ENCODE assay signal across 11 cellular contexts in the genomic region with DNA sequence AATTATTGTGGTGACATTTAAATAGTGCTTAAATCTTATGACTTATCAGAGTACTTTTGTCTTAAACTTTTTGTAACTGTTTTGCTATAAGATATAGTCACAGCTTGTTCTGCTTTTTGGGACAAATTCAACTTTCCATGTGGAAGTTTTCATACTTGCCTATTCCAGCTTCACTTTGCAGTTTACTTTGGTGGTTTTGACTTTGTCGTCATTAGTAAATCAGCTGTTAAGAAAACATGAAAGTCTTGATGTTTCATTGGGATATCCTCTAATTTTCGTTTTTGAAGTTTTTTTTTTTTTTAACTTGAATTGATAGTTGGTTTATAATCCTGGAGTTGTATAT. TPM values are rescaled to one million over a fixed set of nuclear protein-coding genes. Genes with fewer than 3 reads are reported as not detected.
DNase-seq lines count a peak whose midpoint lies in the region; FAIRE-seq and TF ChIP-seq lines count a peak whose summit lies in the region.
"Had no signal": no experiment of that assay in that cellular context is flagged by ENCODE, and none has a peak within 500 bp of the region (broad histone marks: within the 10 kb centered on the region; RNA-seq: fewer than 3 reads in every experiment).

No MANE protein-coding gene starts in this region.

- DNase-seq in MCF 10A (ENCODE audit: unreplicated experiment) (no peak), breast epithelium (ENCODE audit: low spot score in 2 of 2) (no peak), keratinocyte (ENCODE audit: low read depth, low spot score) (no peak), suprapubic skin (ENCODE audit: low spot score in 2 of 2) (no peak), H7 (no peak), GM19239 (ENCODE audit: insufficient read length, low spot score) (no peak)
- DNase-seq in activated CD4-positive, CD25-positive, alpha-beta regulatory T cell treated with anti-CD3 and anti-CD28 coated beads, Interleukin-2, amount 50 U/mL, for 72 hours: no peak
- DNase-seq: NCI-H446 treated with DMSO at 0.1 percent for 48 hours; SJCRH30; stimulated activated CD4-positive, alpha-beta T cell treated with anti-CD3 and anti-CD28 coated beads, Interleukin-2, amount 100 ng/mL, for 48 hours had no signal

- dilution Hi-C loops in keratinocyte (cut with MboI; ENCODE audit: extremely low pct_ligation_motif_present, low sequenced_read_pairs): no loop called here

- H3K4me1 ChIP-seq in breast epithelium (no peaks in the 10 kb centered on the region), keratinocyte (ENCODE audit: control insufficient read depth, extremely low read depth, insufficient read depth, low read length) (peaks cover 20% of the 10 kb centered on the region), suprapubic skin (peaks cover 5% of the 10 kb centered on the region)
- H3K4me1 ChIP-seq: SJCRH30 had no signal

- H2AFZ ChIP-seq in keratinocyte (ENCODE audit: control insufficient read depth, low read length): no peak overlapping the region

- no peaks in the 10 kb centered on the region for H3K9me3 ChIP-seq in breast epithelium
- no peaks in the 10 kb centered on the region for H3K9me3 ChIP-seq in keratinocyte (ENCODE audit: control insufficient read depth, low read depth, low read length)
- H3K9me3 ChIP-seq in suprapubic skin: no peaks in the 10 kb centered on the region
- H3K9me3 ChIP-seq: SJCRH30 had no signal

- H3K27me3 ChIP-seq in breast epithelium: no peaks in the 10 kb centered on the region
- H3K27me3 ChIP-seq in keratinocyte (ENCODE audit: control insufficient read depth, extremely low read depth, insufficient read depth, low read length): no peaks in the 10 kb centered on the region
- no peaks in the 10 kb centered on the region for H3K27me3 ChIP-seq in suprapubic skin
- H3K27me3 ChIP-seq in H7 (ENCODE audit: control insufficient read depth, insufficient read depth, low read length): no peaks in the 10 kb centered on the region
- H3K27me3 ChIP-seq: SJCRH30 had no signal

- H4K20me1 ChIP-seq in keratinocyte (ENCODE audit: control insufficient read depth, extremely low read depth, insufficient read depth, low read length): no peaks in the 10 kb centered on the region

- TF ChIP-seq EP300 in suprapubic skin (IDR thresholded peaks at IDR 0.05): no peak

- H3K9me1 ChIP-seq in keratinocyte (ENCODE audit: control insufficient read depth, extremely low read depth, insufficient read depth, low read length): no peaks in the 10 kb centered on the region

- H3K9ac ChIP-seq in keratinocyte (ENCODE audit: control insufficient read depth, extremely low read depth, insufficient read depth, low read length): no peak overlapping the region

- H3K9me3 Mint-ChIP-seq in MCF 10A (ENCODE audit: unreplicated experiment): no peaks in the 10 kb centered on the region
- no peaks in the 10 kb centered on the region for H3K9me3 Mint-ChIP-seq in activated naive CD8-positive, alpha-beta T cell (ENCODE audit: low read depth)

- TF ChIP-seq CTCF in MCF 10A (IDR thresholded peaks at IDR 0.05; ENCODE audit: unreplicated experiment) (no peak), breast epithelium (IDR thresholded peaks at IDR 0.05) (no peak), keratinocyte (optimal IDR thresholded peaks at IDR 0.05 in 1 of 3, IDR thresholded peaks at IDR 0.05 in 1 of 3, conservative IDR thresholded peaks at IDR 0.05 in 1 of 3; ENCODE audit: extremely low read depth in 1 of 3, insufficient read depth in 2 of 3, low read length in 3 of 3) (no peak), suprapubic skin (IDR thresholded peaks at IDR 0.05) (no peak)

- CTCF ChIA-PET in MCF 10A (lab: Yijun Ruan, JAX): interaction anchor here (0.6 to 1.4 kb wide), 4 partner anchors 10 to 1421 kb away, joined by 3 to 6 read pairs (median 4); no protein-coding TSS in a partner anchor

- H3K4me3 ChIP-seq in breast epithelium (no peak overlapping the region), keratinocyte (ENCODE audit: control insufficient read depth in 2 of 3, extremely low read depth in 1 of 3, insufficient read depth in 2 of 3, low read depth in 1 of 3, low read length in 3 of 3) (no peak overlapping the region), suprapubic skin (no peak overlapping the region), H7 (ENCODE audit: insufficient read depth, low read depth, low read length) (no peak overlapping the region)
- H3K4me3 ChIP-seq: SJCRH30 had no signal

- TF ChIP-seq POLR2A in breast epithelium (IDR thresholded peaks at IDR 0.05): no peak
- no peak for TF ChIP-seq POLR2A in suprapubic skin (IDR thresholded peaks at IDR 0.05)

- no TSS peak for BruUV-seq in MCF 10A (replicated peaks; lab: Mats Ljungman, UMichigan)

- WGBS in suprapubic skin: 57% methylated on average over 2 of the region's 2 CpGs

- H3K4me1 Mint-ChIP-seq in MCF 10A (ENCODE audit: insufficient read depth, unreplicated experiment): peaks cover 13% of the 10 kb centered on the region
- peaks cover 32% of the 10 kb centered on the region for H3K4me1 Mint-ChIP-seq in activated naive CD8-positive, alpha-beta T cell (ENCODE audit: low read depth)

- intact Hi-C loops in MCF 10A (cut with micrococcal nuclease): loop anchor here (2.0 kb wide), 1 partner anchor 32 kb away; the partner anchor contains the start of gene CEP170
- intact Hi-C loops in breast epithelium (cut with DNase I; ENCODE audit: low total_unique reads): loop anchor here (5.0 kb wide), 1 partner anchor 795 kb away; no protein-coding TSS in a partner anchor

- H3K79me2 ChIP-seq in keratinocyte (ENCODE audit: control insufficient read depth, insufficient read depth, low read length): peaks cover 7% of the 10 kb centered on the region

- H3K36me3 ChIP-seq in breast epithelium: no peaks in the 10 kb centered on the region
- peaks cover 0 to 3% of the 10 kb centered on the region in 2 experiments for H3K36me3 ChIP-seq in keratinocyte (ENCODE audit: control insufficient read depth in 2 of 2, extremely low read depth in 1 of 2, insufficient read depth in 2 of 2, low read length in 2 of 2)
- peaks cover 34% of the 10 kb centered on the region for H3K36me3 ChIP-seq in suprapubic skin
- H3K36me3 ChIP-seq in H7 (replicated peaks; ENCODE audit: control insufficient read depth, insufficient read depth, low read length): no peaks in the 10 kb centered on the region
- H3K36me3 ChIP-seq: SJCRH30 had no signal

- peaks cover 85% of the 10 kb centered on the region for H3K36me3 Mint-ChIP-seq in MCF 10A (ENCODE audit: insufficient read depth, unreplicated experiment)
- H3K36me3 Mint-ChIP-seq in activated naive CD8-positive, alpha-beta T cell: peaks cover 32% of the 10 kb centered on the region

- H3K27me3 Mint-ChIP-seq in MCF 10A (ENCODE audit: insufficient read depth, unreplicated experiment): no peaks in the 10 kb centered on the region
- no peaks in the 10 kb centered on the region for H3K27me3 Mint-ChIP-seq in activated naive CD8-positive, alpha-beta T cell

- FAIRE-seq in keratinocyte (lab: Jason Lieb, UNC) (peak; percentile 17), GM19239 (lab: Jason Lieb, UNC) (no peak)

- no peak overlapping the region for H3K4me2 ChIP-seq in keratinocyte (ENCODE audit: control insufficient read depth, extremely low read depth, insufficient read depth, low read depth, low read length)

- H3K27ac ChIP-seq in breast epithelium (no peak overlapping the region), keratinocyte (ENCODE audit: control insufficient read depth, insufficient read depth, low read length) (peak overlapping the region; percentile 84), suprapubic skin (peak overlapping the region; percentile 38)
- H3K27ac ChIP-seq: SJCRH30 had no signal

- POLR2A ChIA-PET in MCF 10A (lab: Yijun Ruan, JAX): interaction anchor here (0.8 to 6.0 kb wide), 9 partner anchors 10 to 75 kb away, joined by 3 to 84 read pairs (median 5); partner anchors contain the start of genes CEP170 and SDCCAG8

- peak overlapping the region; percentile 29 for H3K27ac Mint-ChIP-seq in MCF 10A (ENCODE audit: low read depth, unreplicated experiment)
- peak overlapping the region; percentile 88 for H3K27ac Mint-ChIP-seq in activated naive CD8-positive, alpha-beta T cell

- H3K4me3 Mint-ChIP-seq in MCF 10A (ENCODE audit: unreplicated experiment): no peak overlapping the region
- H3K4me3 Mint-ChIP-seq in activated naive CD8-positive, alpha-beta T cell: peak overlapping the region; percentile 38

RNA-seq across cellular contexts. Expression of gene SDCCAG8, which starts 31.3 kb away (rescaled TPM):
- total RNA-seq in MCF 10A (2022) (81.1 and 128 TPM in 2 replicates), breast epithelium (10 to 100 TPM; 48.6 to 73.0 (median 62.3) TPM), suprapubic skin (10 to 100 TPM; 21.6 to 62.7 (median 39.8) TPM)
- 49.3 to 67.8 TPM (median 61.6 TPM) in 3 replicates for polyA plus RNA-seq in keratinocyte
- polyA plus RNA-seq in keratinocyte (2011; ENCODE audit: low read depth): 54.2 TPM
- polyA plus RNA-seq in keratinocyte (2011; cell fraction: cytosol; rRNA removed): 58.2 and 59.8 TPM in 2 replicates
- polyA plus RNA-seq in keratinocyte (2011; cell fraction: nucleus; rRNA removed): 49.4 and 57.7 TPM in 2 replicates
- 30.3 and 46.8 TPM in 2 replicates for polyA plus RNA-seq in keratinocyte (2012; ENCODE audit: low replicate concordance)
- 15.0 to 60.4 TPM (median 41.3 TPM) in 3 replicates for polyA minus RNA-seq in keratinocyte
- 27.2 TPM for polyA minus RNA-seq in keratinocyte (2011; cell fraction: cytosol; rRNA and poly(A)+ RNA removed)
- 24.2 and 55.2 TPM in 2 replicates for polyA minus RNA-seq in keratinocyte (2011; cell fraction: nucleus; rRNA and poly(A)+ RNA removed)
- total RNA-seq in H7 (2014; rRNA removed; shearing (Covaris generic)): 145 and 166 TPM in 2 replicates

RNA-seq across cellular contexts. Expression of gene CEP170, which starts 32.0 kb away (rescaled TPM):
- total RNA-seq in MCF 10A (2022): 148 and 182 TPM in 2 replicates
- 10 to 100 TPM; 37.4 to 54.2 (median 47.4) TPM for total RNA-seq in breast epithelium
- polyA plus RNA-seq in keratinocyte: 30.6 to 40.5 TPM (median 36.5 TPM) in 3 replicates
- polyA plus RNA-seq in keratinocyte (2011; ENCODE audit: low read depth): 22.1 TPM
- 16.1 and 25.7 TPM in 2 replicates for polyA plus RNA-seq in keratinocyte (2011; cell fraction: cytosol; rRNA removed)
- polyA plus RNA-seq in keratinocyte (2011; cell fraction: nucleus; rRNA removed): 59.3 and 61.2 TPM in 2 replicates
- 8.9 and 29.2 TPM in 2 replicates for polyA plus RNA-seq in keratinocyte (2012; ENCODE audit: low replicate concordance)
- polyA minus RNA-seq in keratinocyte: 26.7 to 59.4 TPM (median 32.0 TPM) in 3 replicates
- polyA minus RNA-seq in keratinocyte (2011; cell fraction: cytosol; rRNA and poly(A)+ RNA removed): 41.6 TPM
- polyA minus RNA-seq in keratinocyte (2011; cell fraction: nucleus; rRNA and poly(A)+ RNA removed): 69.0 and 109 TPM in 2 replicates
- 10 to 100 TPM; 10.6 to 37.5 (median 16.6) TPM for total RNA-seq in suprapubic skin
- total RNA-seq in H7 (2014; rRNA removed; shearing (Covaris generic)): 113 and 157 TPM in 2 replicates

Comparison
In these comparisons a context has a peak if more than half of its experiments do, and no peak if none do; other contexts are left out.
1. H3K27ac ChIP-seq: peak in keratinocyte (single experiment) and suprapubic skin (single experiment); none in breast epithelium (0 of 2).